ENCODE assay signal across 7 cellular contexts in genomic region chr17:60899115-60899514, GRCh38.
"Had no signal": no experiment of that assay in that cellular context is flagged by ENCODE, and none has a peak within 500 bp of the region (broad histone marks: within the 10 kb centered on the region; RNA-seq: fewer than 3 reads in every experiment).

No MANE protein-coding gene starts in this region.

- H3K27ac ChIP-seq: HL-60, KMS-11 had no signal

- H3K4me2 ChIP-seq: KMS-11 had no signal

- H3K4me3 ChIP-seq: K562 had no signal

- DNase-seq: IMR-90, KBM-7, KG1 had no signal

- ATAC-seq: HepG2, K562 had no signal

- H3K9ac ChIP-seq: KMS-11 had no signal

- FAIRE-seq: HepG2, K562 had no signal
